In genomic region chr2:39529836-39530235, GRCh38 we compare ENCODE assay signal across 15 cellular contexts.
DNase-seq lines count a peak whose midpoint lies in the region; ATAC-seq and TF ChIP-seq lines count a peak whose summit lies in the region.
"Had no signal": no experiment of that assay in that cellular context is flagged by ENCODE, and none has a peak within 500 bp of the region (broad histone marks: within the 10 kb centered on the region; RNA-seq: fewer than 3 reads in every experiment).

No MANE protein-coding gene starts in this region.

- H3K36me3 Mint-ChIP-seq in naive thymus-derived CD4-positive, alpha-beta T cell: no peaks in the 10 kb centered on the region

- TF ChIP-seq CTCF in DOHH2 (IDR thresholded peaks at IDR 0.05; ENCODE audit: low read depth, low read length, poor library complexity, severe bottlenecking): no peak
- no peak for TF ChIP-seq CTCF in foreskin keratinocyte (conservative IDR thresholded peaks at IDR 0.05)

- DNase-seq in SJSA1 (ENCODE audit: low read depth in 1 of 2, low spot score in 2 of 2) (no peak), foreskin keratinocyte (no peak), SK-N-DZ (ENCODE audit: low spot score) (no peak), NCI-H345 treated with DMSO at 0.1 percent for 48 hours (lab: John Stamatoyannopoulos, UW; ENCODE audit: unreplicated experiment) (no peak)
- DNase-seq in naive thymus-derived CD4-positive, alpha-beta T cell: no peak
- DNase-seq: CD4-positive, alpha-beta T cell; DMS53; NCI-H1436; NCI-H2029; NCI-H2171 treated with DMSO at 0.1 percent for 48 hours; NCI-H774 had no signal

- H3K27me3 ChIP-seq in DOHH2 (ENCODE audit: control insufficient read depth, low read length) (peaks cover 14% of the 10 kb centered on the region), SJSA1 (replicated peaks) (no peaks in the 10 kb centered on the region), foreskin keratinocyte (no peaks in the 10 kb centered on the region), skeletal muscle satellite cell (ENCODE audit: control insufficient read depth, insufficient read depth, low read length) (no peaks in the 10 kb centered on the region)
- H3K27me3 ChIP-seq in naive thymus-derived CD4-positive, alpha-beta T cell (ENCODE audit: control insufficient read depth in 2 of 2, insufficient read depth in 2 of 2, low read length in 2 of 2): no peaks in the 10 kb centered on the region

- H3K4me1 ChIP-seq in DOHH2 (ENCODE audit: control insufficient read depth, low read length) (peaks cover 87% of the 10 kb centered on the region), SJSA1 (replicated peaks) (peaks cover 30% of the 10 kb centered on the region), foreskin keratinocyte (peaks cover 15% of the 10 kb centered on the region), skeletal muscle satellite cell (ENCODE audit: control insufficient read depth, insufficient read depth, low read length) (peaks cover 47% of the 10 kb centered on the region)
- H3K4me1 ChIP-seq in naive thymus-derived CD4-positive, alpha-beta T cell (ENCODE audit: control insufficient read depth in 2 of 2, insufficient read depth in 2 of 2, low read length in 2 of 2): no peaks in the 10 kb centered on the region

- no peaks in the 10 kb centered on the region for H3K9me3 ChIP-seq in DOHH2 (ENCODE audit: control insufficient read depth, insufficient read depth, low read length)
- H3K9me3 ChIP-seq in SJSA1 (replicated peaks): no peaks in the 10 kb centered on the region
- H3K9me3 ChIP-seq in skeletal muscle satellite cell (replicated peaks; ENCODE audit: low read length): no peaks in the 10 kb centered on the region
- H3K9me3 ChIP-seq in naive thymus-derived CD4-positive, alpha-beta T cell (ENCODE audit: control insufficient read depth in 2 of 3, low read length in 3 of 3): no peaks in the 10 kb centered on the region

- CTCF ChIA-PET in naive thymus-derived CD4-positive, alpha-beta T cell (lab: Charles Lee): no interaction called here

- peaks cover 0 to 4% (median 0%) of the 10 kb centered on the region in 5 donors for H3K27me3 Mint-ChIP-seq in naive thymus-derived CD4-positive, alpha-beta T cell
- H3K27me3 Mint-ChIP-seq: CD4-positive, alpha-beta T cell had no signal

- peaks cover 11% of the 10 kb centered on the region; the same call in 1 of the 2 replicates for H3F3A ChIP-seq in DOHH2 (ENCODE audit: control insufficient read depth, insufficient read depth)

- no peak overlapping the region; the same call in 1 of the 2 replicates for H3K27ac ChIP-seq in DOHH2 (ENCODE audit: low read depth, low read length)
- peak overlapping the region; percentile 41 for H3K27ac ChIP-seq in SJSA1
- H3K27ac ChIP-seq in foreskin keratinocyte: no peak overlapping the region
- no peak overlapping the region for H3K27ac ChIP-seq in naive thymus-derived CD4-positive, alpha-beta T cell (ENCODE audit: low read depth, low read length)

- no peak overlapping the region for H3K4me3 Mint-ChIP-seq in naive thymus-derived CD4-positive, alpha-beta T cell
- H3K4me3 Mint-ChIP-seq: CD4-positive, alpha-beta T cell had no signal

- H3K9me3 Mint-ChIP-seq in naive thymus-derived CD4-positive, alpha-beta T cell: no peaks in the 10 kb centered on the region
- H3K9me3 Mint-ChIP-seq: CD4-positive, alpha-beta T cell had no signal

- peak overlapping the region; percentile 44; the same call in 1 of the 2 replicates for H3K4me3 ChIP-seq in DOHH2 (ENCODE audit: low read length)
- H3K4me3 ChIP-seq in SJSA1: no peak overlapping the region
- no peak overlapping the region for H3K4me3 ChIP-seq in skeletal muscle satellite cell (ENCODE audit: low read length)
- no peak overlapping the region for H3K4me3 ChIP-seq in naive thymus-derived CD4-positive, alpha-beta T cell (ENCODE audit: low read length)
- H3K4me3 ChIP-seq: K562 had no signal

- peak overlapping the region; percentile 21 for H3K9ac ChIP-seq in skeletal muscle satellite cell (ENCODE audit: low read depth, low read length)

- H3K36me3 ChIP-seq in DOHH2 (ENCODE audit: control insufficient read depth, low read length): no peaks in the 10 kb centered on the region
- no peaks in the 10 kb centered on the region for H3K36me3 ChIP-seq in SJSA1
- H3K36me3 ChIP-seq in skeletal muscle satellite cell (ENCODE audit: insufficient read depth, low read length): no peaks in the 10 kb centered on the region
- H3K36me3 ChIP-seq in naive thymus-derived CD4-positive, alpha-beta T cell (ENCODE audit: control insufficient read depth in 2 of 3, insufficient read depth in 3 of 3, low read length in 3 of 3): no peaks in the 10 kb centered on the region

- H4K20me1 ChIP-seq in DOHH2 (ENCODE audit: control insufficient read depth, insufficient read depth, low read depth, low read length): no peaks in the 10 kb centered on the region

- no peak overlapping the region for H3K27ac Mint-ChIP-seq in naive thymus-derived CD4-positive, alpha-beta T cell
- H3K27ac Mint-ChIP-seq: CD4-positive, alpha-beta T cell had no signal

- ATAC-seq in foreskin keratinocyte: peak; percentile 46
- ATAC-seq in naive thymus-derived CD4-positive, alpha-beta T cell: no peak
- ATAC-seq: K562, Right ventricle myocardium inferior had no signal

- H3K9me2 ChIP-seq in DOHH2 (replicated peaks; ENCODE audit: control insufficient read depth, low read length): no peaks in the 10 kb centered on the region

- H3K79me2 ChIP-seq in DOHH2 (ENCODE audit: control insufficient read depth, low read length): no peaks in the 10 kb centered on the region

- peaks cover 0 to 1% (median 0%) of the 10 kb centered on the region in 7 donors for H3K4me1 Mint-ChIP-seq in naive thymus-derived CD4-positive, alpha-beta T cell

- POLR2A ChIA-PET in naive thymus-derived CD4-positive, alpha-beta T cell (lab: Charles Lee): no interaction called here

- H3K4me2 ChIP-seq in DOHH2 (ENCODE audit: low read length) (peak overlapping the region; percentile 70), skeletal muscle satellite cell (ENCODE audit: low read length) (peak overlapping the region; percentile 2)

- intact Hi-C loops in naive thymus-derived CD4-positive, alpha-beta T cell (cut with micrococcal nuclease): no loop called here
